ENCODE assay signal across 1 cellular context in the genomic region with DNA sequence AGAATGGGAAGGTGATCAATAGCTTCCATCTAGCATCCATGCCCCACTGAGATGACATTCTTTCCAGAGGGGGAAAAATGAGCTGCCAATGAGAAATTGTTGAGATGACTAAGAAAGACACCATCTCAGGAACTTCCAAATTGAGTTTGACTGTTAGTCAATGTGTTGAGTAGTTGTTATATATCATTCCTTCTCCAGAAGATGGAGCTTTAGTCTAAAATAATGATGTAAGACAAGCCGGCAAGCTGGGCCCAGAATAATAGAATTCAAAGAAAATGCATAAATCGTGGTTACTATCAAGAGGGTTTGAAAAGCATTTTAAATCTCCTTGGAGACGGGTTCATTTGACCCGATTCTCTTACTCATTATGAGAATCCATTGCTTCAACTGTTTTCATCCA.
TF ChIP-seq lines count a peak whose summit lies in the region.

No MANE protein-coding gene starts in this region.

TF ChIP-seq in GM12878, 131 proteins besides CTCF, POLR2A, EP300 and RAD21 (continued from another document):
- TF ChIP-seq IKZF2 (IDR thresholded peaks at IDR 0.05), result 0 out of 4 replicates have a peak, but pooled peaks of 1 of the 2 experiments have one; percentile 19
